9 cellular contexts compared by ENCODE assay signal in genomic region chr7:112383671-112384417, GRCh38.
DNase-seq lines count a peak whose midpoint lies in the region; ATAC-seq and TF ChIP-seq lines count a peak whose summit lies in the region.
"Had no signal": no experiment of that assay in that cellular context is flagged by ENCODE, and none has a peak within 500 bp of the region (broad histone marks: within the 10 kb centered on the region; RNA-seq: fewer than 3 reads in every experiment).

No MANE protein-coding gene starts in this region.

- no peaks in the 10 kb centered on the region for H3K9me3 ChIP-seq in DOHH2 (ENCODE audit: control insufficient read depth, insufficient read depth, low read length)

- no peak overlapping the region for H3K4me2 ChIP-seq in DOHH2 (ENCODE audit: low read length)

- H3K27me3 ChIP-seq in DOHH2 (ENCODE audit: control insufficient read depth, low read length) = peaks cover 21% of the 10 kb centered on the region

- no peak overlapping the region for H3K27ac Mint-ChIP-seq in activated CD4-positive, alpha-beta T cell treated with anti-CD3 and anti-CD28 coated beads, Interleukin-2, amount 10 ng/mL, durations not matched to agents 24 days and 14 days

- peak; percentile 42 for TF ChIP-seq CTCF in DOHH2 (IDR thresholded peaks at IDR 0.05; ENCODE audit: low read depth, low read length, poor library complexity, severe bottlenecking)

- ATAC-seq in GM21447 (IDR thresholded peaks at IDR 0.05; ENCODE audit: unreplicated experiment) = peak; percentile 60
- no peak for ATAC-seq in HG02981 (IDR thresholded peaks at IDR 0.05; ENCODE audit: unreplicated experiment)
- no peak for ATAC-seq in GM21717 (IDR thresholded peaks at IDR 0.05; ENCODE audit: unreplicated experiment)

- H3K36me3 ChIP-seq in DOHH2 (ENCODE audit: control insufficient read depth, low read length) = no peaks in the 10 kb centered on the region

- H3F3A ChIP-seq in DOHH2 (ENCODE audit: control insufficient read depth, insufficient read depth) = no peaks in the 10 kb centered on the region

- DNase-seq in NCI-H69 (lab: John Stamatoyannopoulos, UW) (peak; percentile 87), iPS DF 4.7 (ENCODE audit: extremely low read depth, low spot score) (peak; percentile 28), activated gamma-delta T cell treated with Interleukin-2 at 50 U/mL for 16 hours (no peak)
- DNase-seq in activated CD4-positive, alpha-beta T cell treated with anti-CD3 and anti-CD28 coated beads, Interleukin-2, amount 10 ng/mL, durations not matched to agents 24 days and 14 days = no peak
- DNase-seq: stimulated activated CD4-positive, alpha-beta T cell treated with anti-CD3 and anti-CD28 coated beads, Interleukin-1b, Interleukin-23, amount 100 ng/mL, for 48 hours had no signal

- H3K27ac ChIP-seq in DOHH2 (ENCODE audit: low read depth, low read length) = no peak overlapping the region

- no peaks in the 10 kb centered on the region for H4K20me1 ChIP-seq in DOHH2 (ENCODE audit: control insufficient read depth, insufficient read depth, low read depth, low read length)

- intact Hi-C loops in activated CD4-positive, alpha-beta T cell treated with anti-CD3 and anti-CD28 coated beads, Interleukin-2, amount 10 ng/mL, durations not matched to agents 24 days and 14 days (cut with micrococcal nuclease) = no loop called here

- peaks cover 5% of the 10 kb centered on the region for H3K9me3 Mint-ChIP-seq in activated CD4-positive, alpha-beta T cell treated with anti-CD3 and anti-CD28 coated beads, Interleukin-2, amount 10 ng/mL, durations not matched to agents 24 days and 14 days

- H3K4me1 ChIP-seq in DOHH2 (ENCODE audit: control insufficient read depth, low read length) = peaks cover 4% of the 10 kb centered on the region; the same call in 1 of the 2 replicates

- no peak overlapping the region for H3K4me3 Mint-ChIP-seq in activated CD4-positive, alpha-beta T cell treated with anti-CD3 and anti-CD28 coated beads, Interleukin-2, amount 10 ng/mL, durations not matched to agents 24 days and 14 days

- no peaks in the 10 kb centered on the region for H3K9me2 ChIP-seq in DOHH2 (replicated peaks; ENCODE audit: control insufficient read depth, low read length)

- no peak overlapping the region for H3K4me3 ChIP-seq in DOHH2 (ENCODE audit: low read length)

- H3K27me3 Mint-ChIP-seq in activated CD4-positive, alpha-beta T cell treated with anti-CD3 and anti-CD28 coated beads, Interleukin-2, amount 10 ng/mL, durations not matched to agents 24 days and 14 days = peaks cover 20% of the 10 kb centered on the region

- H3K4me1 Mint-ChIP-seq in activated CD4-positive, alpha-beta T cell treated with anti-CD3 and anti-CD28 coated beads, Interleukin-2, amount 10 ng/mL, durations not matched to agents 24 days and 14 days = peaks cover 2% of the 10 kb centered on the region

- H3K36me3 Mint-ChIP-seq in activated CD4-positive, alpha-beta T cell treated with anti-CD3 and anti-CD28 coated beads, Interleukin-2, amount 10 ng/mL, durations not matched to agents 24 days and 14 days (ENCODE audit: low read depth) = no peaks in the 10 kb centered on the region

- no peaks in the 10 kb centered on the region for H3K79me2 ChIP-seq in DOHH2 (ENCODE audit: control insufficient read depth, low read length)

Comparison
In these comparisons a context has a peak if more than half of its experiments do, and no peak if none do; other contexts are left out.
1. DNase-seq: peak in NCI-H69 (single experiment) and iPS DF 4.7 (single experiment); none in activated CD4-positive, alpha-beta T cell treated with anti-CD3 and anti-CD28 coated beads, Interleukin-2, amount 10 ng/mL, durations not matched to agents 24 days and 14 days (single experiment) and activated gamma-delta T cell treated with Interleukin-2 at 50 U/mL for 16 hours (single experiment).